11 cellular contexts compared by ENCODE assay signal in genomic region chr18:24413148-24413547, GRCh38. TPM values are rescaled to one million over a fixed set of nuclear protein-coding genes. Genes with fewer than 3 reads are reported as not detected.
DNase-seq lines count a peak whose midpoint lies in the region; ATAC-seq, FAIRE-seq and TF ChIP-seq lines count a peak whose summit lies in the region.
"Had no signal": no experiment of that assay in that cellular context is flagged by ENCODE, and none has a peak within 500 bp of the region (broad histone marks: within the 10 kb centered on the region; RNA-seq: fewer than 3 reads in every experiment).

No MANE protein-coding gene starts in this region.

- no peak overlapping the region for H2AFZ ChIP-seq in HepG2 (ENCODE audit: low read length)

- no peaks in the 10 kb centered on the region for H3K4me1 Mint-ChIP-seq in T-helper 17 cell
- H3K4me1 Mint-ChIP-seq: stimulated activated naive B cell treated with anti-CD40 and anti-IgM and Interleukin-4, amounts not matched to agents 10 μg/mL and 1 μg/mL and 100 μg/mL, for 72 hours had no signal

- ATAC-seq in HepG2 = no peak
- no peak for ATAC-seq in T-helper 17 cell
- no peak for ATAC-seq in GM19463 (IDR thresholded peaks at IDR 0.05; ENCODE audit: unreplicated experiment)
- ATAC-seq: naive thymus-derived CD8-positive, alpha-beta T cell; stimulated activated naive B cell treated with anti-CD40 and anti-IgM and Interleukin-4, amounts not matched to agents 10 μg/mL and 1 μg/mL and 100 μg/mL, for 72 hours had no signal

- no peak for FAIRE-seq in HepG2 (lab: Jason Lieb, UNC)

- H3K27ac ChIP-seq in HepG2 (ENCODE audit: extremely low read length, insufficient read depth, low read length) = no peak overlapping the region

- CTCF ChIA-PET in HepG2 (lab: Yijun Ruan, JAX; ENCODE audit: low intra/inter-chr PET ratio, low total read pairs) (no interaction called here), HEK293T (lab: Yijun Ruan, JAX) (interaction anchor here (0.8 to 1.7 kb wide), 3 partner anchors 15 to 74 kb away, joined by 3 to 5 read pairs (median 3); partner anchors contain the start of gene OSBPL1A)

- H3K36me3 Mint-ChIP-seq in T-helper 17 cell (ENCODE audit: low read depth) = no peaks in the 10 kb centered on the region
- H3K36me3 Mint-ChIP-seq: stimulated activated naive B cell treated with anti-CD40 and anti-IgM and Interleukin-4, amounts not matched to agents 10 μg/mL and 1 μg/mL and 100 μg/mL, for 72 hours had no signal

- TF ChIP-seq CTCF in BE2C (IDR thresholded peaks at IDR 0.05; ENCODE audit: low read depth, low read length) (peak; percentile 43), HepG2 (CRISPR knock-in tag; IDR thresholded peaks at IDR 0.05) (peak; percentile 21; the same call in 1 of the 2 replicates)

- no peaks in the 10 kb centered on the region for H4K20me1 ChIP-seq in HepG2 (ENCODE audit: insufficient read depth, low read length)

- TF ChIP-seq RAD21 in HepG2 (CRISPR knock-in tag; IDR thresholded peaks at IDR 0.05) = no peak

- intact Hi-C loops in HepG2 (cut with micrococcal nuclease; ENCODE audit: unreplicated experiment) = no loop called here

- no peaks in the 10 kb centered on the region for H3K4me1 ChIP-seq in BE2C
- no peaks in the 10 kb centered on the region for H3K4me1 ChIP-seq in HepG2 (ENCODE audit: insufficient read depth, low read length)

- H3K4me2 ChIP-seq in HepG2 (ENCODE audit: low read depth, low read length) = no peak overlapping the region

- no peaks in the 10 kb centered on the region for H3K79me2 ChIP-seq in HepG2 (ENCODE audit: insufficient read depth, low read length)

- H3K27me3 ChIP-seq in BE2C (no peaks in the 10 kb centered on the region), HepG2 (ENCODE audit: control insufficient read depth in 1 of 2, insufficient read depth in 2 of 2, low read length in 2 of 2) (peaks cover 0 to 6% of the 10 kb centered on the region in 2 experiments; a peak in 1 of 5 replicates)

- DNase-seq in BE2C (peak; percentile 8), HPDE6-E6E7 (ENCODE audit: extremely low spot score) (peak; percentile 32), cerebellar cortex (ENCODE audit: low spot score) (peak; percentile 25), HepG2 (ENCODE audit: low spot score) (no peak), HEK293T (ENCODE audit: extremely low spot score) (no peak), T-helper 17 cell (no peak), NCI-H2081 (lab: John Stamatoyannopoulos, UW) (no peak)
- DNase-seq: DND-41; naive thymus-derived CD8-positive, alpha-beta T cell; stimulated activated naive B cell treated with anti-CD40 and anti-IgM and Interleukin-4, amounts not matched to agents 10 μg/mL and 1 μg/mL and 100 μg/mL, for 72 hours had no signal

- H3K27me3 Mint-ChIP-seq in T-helper 17 cell = peaks cover 11% of the 10 kb centered on the region

- no peak overlapping the region for H3K27ac Mint-ChIP-seq in T-helper 17 cell
- H3K27ac Mint-ChIP-seq: naive thymus-derived CD8-positive, alpha-beta T cell; stimulated activated naive B cell treated with anti-CD40 and anti-IgM and Interleukin-4, amounts not matched to agents 10 μg/mL and 1 μg/mL and 100 μg/mL, for 72 hours had no signal

- 4% methylated on average over 2 of the region's 2 CpGs for WGBS in HepG2 (ENCODE audit: low lambda C conversion rate)

- H3K9ac ChIP-seq in HepG2 (ENCODE audit: insufficient read depth, low read depth, low read length) = no peak overlapping the region

- no peaks in the 10 kb centered on the region for H3K9me3 ChIP-seq in BE2C
- no peaks in the 10 kb centered on the region for H3K9me3 ChIP-seq in HepG2 (ENCODE audit: low read length)
- no peaks in the 10 kb centered on the region for H3K9me3 ChIP-seq in T-helper 17 cell (ENCODE audit: control insufficient read depth, low read length, poor library complexity, severe bottlenecking)

- TF ChIP-seq EP300 in HepG2 (IDR thresholded peaks at IDR 0.05; ENCODE audit: low read depth in 2 of 2, low read length in 2 of 2) (no peak), HepG2 (CRISPR knock-in tag; IDR thresholded peaks at IDR 0.05; ENCODE audit: borderline replicate concordance) (no peak)

- H3K4me3 ChIP-seq in BE2C (ENCODE audit: low read depth, low read length) (no peak overlapping the region), HepG2 (replicated peaks in 1 of 3; ENCODE audit: insufficient read depth in 1 of 3, low read depth in 2 of 3, low read length in 3 of 3) (no peak overlapping the region)

- in situ Hi-C loops in HepG2 (cut with HindIII; ENCODE audit: extremely low pct_ligation_motif_present, low pct_unique_long_range_greater_than_20kb) = no loop called here

- H3K4me3 Mint-ChIP-seq in T-helper 17 cell = no peak overlapping the region
- H3K4me3 Mint-ChIP-seq: naive thymus-derived CD8-positive, alpha-beta T cell; stimulated activated naive B cell treated with anti-CD40 and anti-IgM and Interleukin-4, amounts not matched to agents 10 μg/mL and 1 μg/mL and 100 μg/mL, for 72 hours had no signal

- H3K36me3 ChIP-seq in BE2C (no peaks in the 10 kb centered on the region), HepG2 (replicated peaks in 1 of 2; ENCODE audit: control insufficient read depth in 1 of 2, insufficient read depth in 2 of 2, low read length in 2 of 2) (no peaks in the 10 kb centered on the region)

- POLR2A ChIA-PET in HepG2 (lab: Yijun Ruan, JAX) (no interaction called here), HEK293T (lab: Yijun Ruan, JAX) (interaction anchor here (0.8 to 2.3 kb wide), 3 partner anchors 12 to 16 kb away, joined by 3 to 10 read pairs (median 3); partner anchors contain the start of gene IMPACT)

- BruUV-seq in HepG2 (replicated peaks; lab: Mats Ljungman, UMichigan) = no TSS peak

- TF ChIP-seq POLR2A in HepG2 (IDR thresholded peaks at IDR 0.05; ENCODE audit: insufficient read depth in 1 of 2, low read depth in 2 of 2, low read length in 2 of 2) = no peak

RNA-seq across cellular contexts. Expression of gene IMPACT, which starts 13.3 kb away (rescaled TPM):
- polyA plus RNA-seq in BE2C (2012; ENCODE audit: insufficient read depth, insufficient read length, low read depth) = 15.1 TPM
- 7.7 and 13.4 TPM in 2 replicates for total RNA-seq in HepG2 (2016; rRNA removed; fragmentation: Illumina TruSeq; extraction: Trizol)
- 2.3 and 2.8 TPM in 2 replicates for total RNA-seq in HepG2 (2016; cell fraction: cytosol; rRNA removed; fragmentation: Illumina TruSeq; extraction: Trizol; ENCODE audit: low read depth)
- 8.8 and 15.1 TPM in 2 replicates for total RNA-seq in HepG2 (2016; cell fraction: insoluble cytoplasmic fraction; rRNA removed; fragmentation: Illumina TruSeq; extraction: Trizol)
- total RNA-seq in HepG2 (2016; cell fraction: membrane; rRNA removed; fragmentation: Illumina TruSeq; extraction: Trizol) = 5.4 and 5.5 TPM in 2 replicates
- 4.0 and 5.0 TPM in 2 replicates for total RNA-seq in HepG2 (2016; cell fraction: nucleus; rRNA removed; fragmentation: Illumina TruSeq; extraction: Trizol)
- 4.5 and 5.0 TPM in 2 replicates for polyA plus RNA-seq in HepG2 (2011; rRNA removed)
- 1.6 and 3.5 TPM in 2 replicates for polyA plus RNA-seq in HepG2 (2011; cell fraction: cytosol; rRNA removed)
- 2.3 and 2.6 TPM in 2 replicates for polyA plus RNA-seq in HepG2 (2011; cell fraction: nucleus; rRNA removed)
- polyA plus RNA-seq in HepG2 (2012) = 4.5 and 6.8 TPM in 2 replicates
- polyA plus RNA-seq in HepG2 (2016; cell fraction: cytosol; fragmentation: Illumina TruSeq; extraction: Trizol; ENCODE audit: low read depth) = 1.2 and 2.3 TPM in 2 replicates
- polyA plus RNA-seq in HepG2 (2016; cell fraction: insoluble cytoplasmic fraction; fragmentation: Illumina TruSeq; extraction: Trizol; ENCODE audit: low read depth) = 11.1 and 14.1 TPM in 2 replicates
- polyA plus RNA-seq in HepG2 (2016; cell fraction: membrane; fragmentation: Illumina TruSeq; extraction: Trizol; ENCODE audit: low read depth) = 2.8 and 3.0 TPM in 2 replicates
- polyA plus RNA-seq in HepG2 (2016; cell fraction: nucleus; fragmentation: Illumina TruSeq; extraction: Trizol; ENCODE audit: insufficient read depth, low read depth) = 6.0 and 7.4 TPM in 2 replicates
- polyA minus RNA-seq in HepG2 (2011; rRNA and poly(A)+ RNA removed; ENCODE audit: low replicate concordance) = 0.72 and 4.5 TPM in 2 replicates
- polyA minus RNA-seq in HepG2 (2011; cell fraction: cytosol; rRNA and poly(A)+ RNA removed) = 2.8 and 3.5 TPM in 2 replicates
- polyA minus RNA-seq in HepG2 (2011; cell fraction: nucleus; rRNA and poly(A)+ RNA removed) = 4.2 and 4.7 TPM in 2 replicates
- total RNA-seq in T-helper 17 cell = 10 to 100 TPM; 15.2 to 16.4 TPM

RNA-seq across cellular contexts. Expression of gene OSBPL1A, which starts 15.5 kb away (rescaled TPM):
- polyA plus RNA-seq in BE2C (2012; ENCODE audit: insufficient read depth, insufficient read length, low read depth) = 14.4 TPM
- total RNA-seq in HepG2 (2016; rRNA removed; fragmentation: Illumina TruSeq; extraction: Trizol) = 0.02 and 0.13 TPM in 2 replicates
- 0.26 TPM in 1 of 2 replicates, not detected in the other for total RNA-seq in HepG2 (2016; cell fraction: cytosol; rRNA removed; fragmentation: Illumina TruSeq; extraction: Trizol; ENCODE audit: low read depth)
- 0.13 TPM in 1 of 2 replicates, not detected in the other for total RNA-seq in HepG2 (2016; cell fraction: insoluble cytoplasmic fraction; rRNA removed; fragmentation: Illumina TruSeq; extraction: Trizol)
- total RNA-seq in HepG2 (2016; cell fraction: membrane; rRNA removed; fragmentation: Illumina TruSeq; extraction: Trizol) = 0.10 TPM in 1 of 2 replicates, not detected in the other
- total RNA-seq in HepG2 (2016; cell fraction: nucleus; rRNA removed; fragmentation: Illumina TruSeq; extraction: Trizol) = not detected in 2 replicates
- polyA plus RNA-seq in HepG2 (2011; rRNA removed) = not detected in 2 replicates
- not detected in 2 replicates for polyA plus RNA-seq in HepG2 (2011; cell fraction: cytosol; rRNA removed)
- polyA plus RNA-seq in HepG2 (2011; cell fraction: nucleus; rRNA removed) = 0.29 TPM in 1 of 2 replicates, not detected in the other
- polyA plus RNA-seq in HepG2 (2012) = not detected in 2 replicates
- polyA plus RNA-seq in HepG2 (2016; cell fraction: cytosol; fragmentation: Illumina TruSeq; extraction: Trizol; ENCODE audit: low read depth) = not detected in 2 replicates
- polyA plus RNA-seq in HepG2 (2016; cell fraction: insoluble cytoplasmic fraction; fragmentation: Illumina TruSeq; extraction: Trizol; ENCODE audit: low read depth) = 0.20 TPM in 1 of 2 replicates, not detected in the other
- polyA plus RNA-seq in HepG2 (2016; cell fraction: membrane; fragmentation: Illumina TruSeq; extraction: Trizol; ENCODE audit: low read depth) = 0.16 TPM in 1 of 2 replicates, not detected in the other
- not detected in 2 replicates for polyA plus RNA-seq in HepG2 (2016; cell fraction: nucleus; fragmentation: Illumina TruSeq; extraction: Trizol; ENCODE audit: insufficient read depth, low read depth)
- polyA minus RNA-seq in HepG2 (2011; rRNA and poly(A)+ RNA removed; ENCODE audit: low replicate concordance) = 20.2 TPM in 1 of 2 replicates, not detected in the other
- 0.18 and 0.49 TPM in 2 replicates for polyA minus RNA-seq in HepG2 (2011; cell fraction: cytosol; rRNA and poly(A)+ RNA removed)
- 0.26 TPM in 1 of 2 replicates, not detected in the other for polyA minus RNA-seq in HepG2 (2011; cell fraction: nucleus; rRNA and poly(A)+ RNA removed)
- total RNA-seq in T-helper 17 cell = 1 to 10 TPM; 6.8 to 7.1 TPM

RNA-seq across cellular contexts. Expression of gene HRH4, which starts 47.3 kb away (rescaled TPM):
- not detected for polyA plus RNA-seq in BE2C (2012; ENCODE audit: insufficient read depth, insufficient read length, low read depth)
- total RNA-seq in HepG2 (2016; rRNA removed; fragmentation: Illumina TruSeq; extraction: Trizol) = not detected in 2 replicates
- not detected in 2 replicates for total RNA-seq in HepG2 (2016; cell fraction: cytosol; rRNA removed; fragmentation: Illumina TruSeq; extraction: Trizol; ENCODE audit: low read depth)
- total RNA-seq in HepG2 (2016; cell fraction: insoluble cytoplasmic fraction; rRNA removed; fragmentation: Illumina TruSeq; extraction: Trizol) = not detected in 2 replicates
- total RNA-seq in HepG2 (2016; cell fraction: membrane; rRNA removed; fragmentation: Illumina TruSeq; extraction: Trizol) = not detected in 2 replicates
- total RNA-seq in HepG2 (2016; cell fraction: nucleus; rRNA removed; fragmentation: Illumina TruSeq; extraction: Trizol) = not detected in 2 replicates
- polyA plus RNA-seq in HepG2 (2011; rRNA removed) = not detected in 2 replicates
- polyA plus RNA-seq in HepG2 (2011; cell fraction: cytosol; rRNA removed) = not detected in 2 replicates
- polyA plus RNA-seq in HepG2 (2011; cell fraction: nucleus; rRNA removed) = not detected in 2 replicates
- polyA plus RNA-seq in HepG2 (2012) = not detected in 2 replicates
- not detected in 2 replicates for polyA plus RNA-seq in HepG2 (2016; cell fraction: cytosol; fragmentation: Illumina TruSeq; extraction: Trizol; ENCODE audit: low read depth)
- polyA plus RNA-seq in HepG2 (2016; cell fraction: insoluble cytoplasmic fraction; fragmentation: Illumina TruSeq; extraction: Trizol; ENCODE audit: low read depth) = not detected in 2 replicates
- not detected in 2 replicates for polyA plus RNA-seq in HepG2 (2016; cell fraction: membrane; fragmentation: Illumina TruSeq; extraction: Trizol; ENCODE audit: low read depth)
- not detected in 2 replicates for polyA plus RNA-seq in HepG2 (2016; cell fraction: nucleus; fragmentation: Illumina TruSeq; extraction: Trizol; ENCODE audit: insufficient read depth, low read depth)
- polyA minus RNA-seq in HepG2 (2011; rRNA and poly(A)+ RNA removed; ENCODE audit: low replicate concordance) = 0.28 TPM in 1 of 2 replicates, not detected in the other
- polyA minus RNA-seq in HepG2 (2011; cell fraction: cytosol; rRNA and poly(A)+ RNA removed) = not detected in 2 replicates
- 0.12 TPM in 1 of 2 replicates, not detected in the other for polyA minus RNA-seq in HepG2 (2011; cell fraction: nucleus; rRNA and poly(A)+ RNA removed)
- 1 to 10 TPM; 3.2 to 8.5 TPM for total RNA-seq in T-helper 17 cell
- total RNA-seq: naive thymus-derived CD8-positive, alpha-beta T cell had no signal

Comparison
In these comparisons a context has a peak if more than half of its experiments do, and no peak if none do; other contexts are left out.
1. DNase-seq: peak in BE2C (single experiment), HPDE6-E6E7 (single experiment) and cerebellar cortex (single experiment); none in HepG2 (single experiment), HEK293T (single experiment), T-helper 17 cell (0 of 3) and NCI-H2081 (0 of 2).